ENCODE assay signal across 1 cellular context in genomic region chr16:27364493-27365141, GRCh38.
TF ChIP-seq lines count a peak whose summit lies in the region.

No MANE protein-coding gene starts in this region.

TF ChIP-seq in HepG2, 621 proteins besides CTCF, POLR2A, EP300 and RAD21 (continued from another document and continues in another):
- no peak for TF ChIP-seq STAT6 (CRISPR knock-in tag; IDR thresholded peaks at IDR 0.05; ENCODE audit: borderline replicate concordance)
- 0 out of 2 replicates have a peak, but pooled peaks have one; percentile 52 for TF ChIP-seq ONECUT2 (CRISPR knock-in tag; IDR thresholded peaks at IDR 0.05)
- TF ChIP-seq ZNF276 (CRISPR knock-in tag; IDR thresholded peaks at IDR 0.05; ENCODE audit: low read depth), result no peak
- TF ChIP-seq KAT8 (CRISPR knock-in tag; IDR thresholded peaks at IDR 0.05), result 0 out of 2 replicates have a peak, but pooled peaks have one; percentile 55
- no peak for TF ChIP-seq PRPF4 (IDR thresholded peaks at IDR 0.05; ENCODE audit: low read depth, low read length, poor library complexity, severe bottlenecking)
- no peak for TF ChIP-seq ZNF747 (CRISPR knock-in tag; IDR thresholded peaks at IDR 0.05; ENCODE audit: borderline replicate concordance)
- no peak for TF ChIP-seq FOXM1 (CRISPR knock-in tag; IDR thresholded peaks at IDR 0.05)
- TF ChIP-seq KLF13 (CRISPR knock-in tag; IDR thresholded peaks at IDR 0.05), result no peak
- 0 out of 2 replicates have a peak, but pooled peaks have one; percentile 24 for TF ChIP-seq ZNF746 (CRISPR knock-in tag; IDR thresholded peaks at IDR 0.05)
- no peak for TF ChIP-seq ZNF781 (CRISPR knock-in tag; IDR thresholded peaks at IDR 0.05; ENCODE audit: borderline replicate concordance, not compliant biosample characterization)
- TF ChIP-seq, protein P1, sequence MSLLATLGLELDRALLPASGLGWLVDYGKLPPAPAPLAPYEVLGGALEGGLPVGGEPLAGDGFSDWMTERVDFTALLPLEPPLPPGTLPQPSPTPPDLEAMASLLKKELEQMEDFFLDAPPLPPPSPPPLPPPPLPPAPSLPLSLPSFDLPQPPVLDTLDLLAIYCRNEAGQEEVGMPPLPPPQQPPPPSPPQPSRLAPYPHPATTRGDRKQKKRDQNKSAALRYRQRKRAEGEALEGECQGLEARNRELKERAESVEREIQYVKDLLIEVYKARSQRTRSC (CRISPR knock-in tag; IDR thresholded peaks at IDR 0.05; ENCODE audit: low read depth), result no peak
- no peak for TF ChIP-seq MYNN (CRISPR knock-in tag; IDR thresholded peaks at IDR 0.05; ENCODE audit: low read depth)
- TF ChIP-seq, protein P2, sequence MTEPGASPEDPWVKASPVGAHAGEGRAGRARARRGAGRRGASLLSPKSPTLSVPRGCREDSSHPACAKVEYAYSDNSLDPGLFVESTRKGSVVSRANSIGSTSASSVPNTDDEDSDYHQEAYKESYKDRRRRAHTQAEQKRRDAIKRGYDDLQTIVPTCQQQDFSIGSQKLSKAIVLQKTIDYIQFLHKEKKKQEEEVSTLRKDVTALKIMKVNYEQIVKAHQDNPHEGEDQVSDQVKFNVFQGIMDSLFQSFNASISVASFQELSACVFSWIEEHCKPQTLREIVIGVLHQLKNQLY (CRISPR knock-in tag; IDR thresholded peaks at IDR 0.05), result peak; percentile 48; the same call in 1 of the 2 replicates
- TF ChIP-seq, protein P3, sequence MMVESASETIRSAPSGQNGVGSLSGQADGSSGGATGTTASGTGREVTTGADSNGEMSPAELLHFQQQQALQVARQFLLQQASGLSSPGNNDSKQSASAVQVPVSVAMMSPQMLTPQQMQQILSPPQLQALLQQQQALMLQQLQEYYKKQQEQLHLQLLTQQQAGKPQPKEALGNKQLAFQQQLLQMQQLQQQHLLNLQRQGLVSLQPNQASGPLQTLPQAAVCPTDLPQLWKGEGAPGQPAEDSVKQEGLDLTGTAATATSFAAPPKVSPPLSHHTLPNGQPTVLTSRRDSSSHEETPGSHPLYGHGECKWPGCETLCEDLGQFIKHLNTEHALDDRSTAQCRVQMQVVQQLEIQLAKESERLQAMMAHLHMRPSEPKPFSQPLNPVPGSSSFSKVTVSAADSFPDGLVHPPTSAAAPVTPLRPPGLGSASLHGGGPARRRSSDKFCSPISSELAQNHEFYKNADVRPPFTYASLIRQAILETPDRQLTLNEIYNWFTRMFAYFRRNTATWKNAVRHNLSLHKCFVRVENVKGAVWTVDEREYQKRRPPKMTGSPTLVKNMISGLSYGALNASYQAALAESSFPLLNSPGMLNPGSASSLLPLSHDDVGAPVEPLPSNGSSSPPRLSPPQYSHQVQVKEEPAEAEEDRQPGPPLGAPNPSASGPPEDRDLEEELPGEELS (CRISPR knock-in tag; IDR thresholded peaks at IDR 0.05), result peak; percentile 91
- no peak for TF ChIP-seq TAF15 (IDR thresholded peaks at IDR 0.05; ENCODE audit: low read depth, low read length, poor library complexity, severe bottlenecking)
- peak; percentile 68; the same call in 1 of the 2 replicates for TF ChIP-seq ZNF331 (CRISPR knock-in tag; IDR thresholded peaks at IDR 0.05)
- no peak for TF ChIP-seq POLR2AphosphoS5 (IDR thresholded peaks at IDR 0.05; ENCODE audit: low read depth, low read length)
- no peak for TF ChIP-seq ZNF558 (CRISPR knock-in tag; IDR thresholded peaks at IDR 0.05; ENCODE audit: borderline replicate concordance)
- no peak for TF ChIP-seq PHB2 (IDR thresholded peaks at IDR 0.05; ENCODE audit: partially characterized antibody)
- TF ChIP-seq ZNF577 (CRISPR knock-in tag; IDR thresholded peaks at IDR 0.05; ENCODE audit: borderline replicate concordance, low read depth), result no peak
- TF ChIP-seq HMGA1 (CRISPR knock-in tag; conservative IDR thresholded peaks at IDR 0.05), result no peak
- TF ChIP-seq JARID2 (CRISPR knock-in tag; IDR thresholded peaks at IDR 0.05; ENCODE audit: insufficient replicate concordance), result no peak
- TF ChIP-seq ZNF121 (CRISPR knock-in tag; IDR thresholded peaks at IDR 0.05), result peak; percentile 58; the same call in 1 of the 2 replicates
- no peak for TF ChIP-seq ZNF737 (CRISPR knock-in tag; IDR thresholded peaks at IDR 0.05; ENCODE audit: borderline replicate concordance)
- TF ChIP-seq HES4 (CRISPR knock-in tag; IDR thresholded peaks at IDR 0.05; ENCODE audit: borderline replicate concordance), result no peak
- TF ChIP-seq KLF16 (CRISPR knock-in tag; IDR thresholded peaks at IDR 0.05), result peak in 1 of 2 experiments; percentile 78; a peak in 2 of 4 replicates
- TF ChIP-seq TBL1XR1 (IDR thresholded peaks at IDR 0.05; ENCODE audit: borderline replicate concordance, low read length, partially characterized antibody), result peak; percentile 66
- TF ChIP-seq ZNF639 (CRISPR knock-in tag; conservative IDR thresholded peaks at IDR 0.05), result peak; percentile 61; the same call in 1 of the 2 replicates
- peak; percentile 90 for TF ChIP-seq RCOR2 (CRISPR knock-in tag; IDR thresholded peaks at IDR 0.05)
- peak; percentile 74; the same call in 1 of the 2 replicates for TF ChIP-seq THRA (CRISPR knock-in tag; IDR thresholded peaks at IDR 0.05; ENCODE audit: borderline replicate concordance)
- no peak for TF ChIP-seq ZFP90 (CRISPR knock-in tag; IDR thresholded peaks at IDR 0.05; ENCODE audit: borderline replicate concordance)
- no peak for TF ChIP-seq SP140L (CRISPR knock-in tag; IDR thresholded peaks at IDR 0.05; ENCODE audit: borderline replicate concordance)
- peak; percentile 41; the same call in 1 of the 2 replicates for TF ChIP-seq MEIS1 (CRISPR knock-in tag; IDR thresholded peaks at IDR 0.05; ENCODE audit: borderline replicate concordance)
- no peak for TF ChIP-seq ADNP (CRISPR knock-in tag; IDR thresholded peaks at IDR 0.05)
- no peak for TF ChIP-seq ZNF83 (CRISPR knock-in tag; IDR thresholded peaks at IDR 0.05; ENCODE audit: borderline replicate concordance)
- no peak for TF ChIP-seq ZNF775 (CRISPR knock-in tag; IDR thresholded peaks at IDR 0.05; ENCODE audit: borderline replicate concordance)
- peak; percentile 39 for TF ChIP-seq ZFX (CRISPR knock-in tag; IDR thresholded peaks at IDR 0.05; ENCODE audit: low read depth)
- 0 out of 2 replicates have a peak, but pooled peaks have one; percentile 30 for TF ChIP-seq ZBTB37 (CRISPR knock-in tag; IDR thresholded peaks at IDR 0.05)
- no peak for TF ChIP-seq TERF1 (CRISPR knock-in tag; IDR thresholded peaks at IDR 0.05)
- TF ChIP-seq ZNF451 (CRISPR knock-in tag; IDR thresholded peaks at IDR 0.05), result no peak
- peak; percentile 63; the same call in 1 of the 2 replicates for TF ChIP-seq ZNF749 (CRISPR knock-in tag; IDR thresholded peaks at IDR 0.05; ENCODE audit: borderline replicate concordance)
- no peak for TF ChIP-seq ZNF383 (CRISPR knock-in tag; IDR thresholded peaks at IDR 0.05; ENCODE audit: borderline replicate concordance)
- TF ChIP-seq ZNF569 (CRISPR knock-in tag; IDR thresholded peaks at IDR 0.05; ENCODE audit: borderline replicate concordance), result no peak
- TF ChIP-seq, protein P4, sequence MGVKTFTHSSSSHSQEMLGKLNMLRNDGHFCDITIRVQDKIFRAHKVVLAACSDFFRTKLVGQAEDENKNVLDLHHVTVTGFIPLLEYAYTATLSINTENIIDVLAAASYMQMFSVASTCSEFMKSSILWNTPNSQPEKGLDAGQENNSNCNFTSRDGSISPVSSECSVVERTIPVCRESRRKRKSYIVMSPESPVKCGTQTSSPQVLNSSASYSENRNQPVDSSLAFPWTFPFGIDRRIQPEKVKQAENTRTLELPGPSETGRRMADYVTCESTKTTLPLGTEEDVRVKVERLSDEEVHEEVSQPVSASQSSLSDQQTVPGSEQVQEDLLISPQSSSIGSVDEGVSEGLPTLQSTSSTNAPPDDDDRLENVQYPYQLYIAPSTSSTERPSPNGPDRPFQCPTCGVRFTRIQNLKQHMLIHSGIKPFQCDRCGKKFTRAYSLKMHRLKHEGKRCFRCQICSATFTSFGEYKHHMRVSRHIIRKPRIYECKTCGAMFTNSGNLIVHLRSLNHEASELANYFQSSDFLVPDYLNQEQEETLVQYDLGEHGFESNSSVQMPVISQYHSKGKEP (CRISPR knock-in tag; IDR thresholded peaks at IDR 0.05), result no peak
- no peak for TF ChIP-seq ZNF704 (CRISPR knock-in tag; IDR thresholded peaks at IDR 0.05; ENCODE audit: borderline replicate concordance)
